Comparison of ENCODE assay signal across 9 cellular contexts in the genomic region with DNA sequence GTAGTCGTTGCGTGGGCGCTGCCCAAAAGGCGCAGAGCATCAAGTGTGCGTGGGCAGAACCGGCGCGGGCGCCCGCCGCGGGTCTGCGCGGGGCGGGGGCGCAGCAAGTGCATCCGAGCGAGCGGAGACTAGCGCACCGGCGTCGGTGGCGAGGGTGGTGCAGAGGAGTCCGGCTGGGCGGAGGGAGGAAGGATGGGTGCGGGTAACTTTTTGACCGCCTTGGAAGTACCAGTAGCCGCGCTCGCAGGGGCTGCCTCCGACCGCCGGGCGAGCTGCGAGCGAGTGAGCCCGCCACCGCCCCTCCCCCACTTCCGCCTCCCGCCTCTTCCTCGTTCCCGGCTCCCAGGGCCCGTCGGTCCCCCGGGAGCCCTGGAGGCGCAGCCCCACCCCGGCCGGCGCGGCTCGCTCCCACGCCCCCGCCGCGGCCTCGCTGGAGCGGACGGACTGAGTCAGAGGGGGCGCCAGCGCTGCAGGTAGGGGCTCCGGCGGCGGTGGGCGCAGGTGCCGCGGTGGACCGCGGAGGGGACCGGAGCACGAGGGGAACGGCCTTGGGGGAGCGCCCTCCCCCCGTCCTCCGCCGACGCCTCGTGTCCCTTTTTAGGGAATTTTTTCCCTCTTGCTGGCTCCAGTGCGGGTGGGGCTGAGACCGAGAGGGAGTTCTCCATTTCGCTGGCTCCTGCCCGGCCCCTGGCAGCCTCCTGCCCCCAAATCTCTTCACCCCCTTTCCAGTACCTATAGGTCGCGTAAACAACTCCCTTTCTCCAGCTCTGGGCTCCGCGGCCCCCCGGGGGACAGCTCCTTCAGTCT. TPM values are rescaled to one million over a fixed set of nuclear protein-coding genes. Genes with fewer than 3 reads are reported as not detected.
DNase-seq lines count a peak whose midpoint lies in the region; ATAC-seq and TF ChIP-seq lines count a peak whose summit lies in the region.
"Had no signal": no experiment of that assay in that cellular context is flagged by ENCODE, and none has a peak within 500 bp of the region (broad histone marks: within the 10 kb centered on the region; RNA-seq: fewer than 3 reads in every experiment).

No MANE protein-coding gene starts in this region.

- no peak for DNase-seq in AG04450 (ENCODE audit: low read depth, low spot score)
- DNase-seq in SJSA1 (ENCODE audit: low read depth in 1 of 2, low spot score in 2 of 2), result no peak
- peak; percentile 83 to 91 for DNase-seq in heart right ventricle
- DNase-seq in ovary, result peak; percentile 68 to 81 (median 79)
- peak; percentile 87 to 96 for DNase-seq in aorta

- 1% methylated on average over 68 to 87 of the region's 87 CpGs for WGBS in adipose tissue, 3 donors
- WGBS in heart right ventricle, 2 donors, result 0% methylated on average over 56 to 87 of the region's 87 CpGs
- 0 to 1% (median 1%) methylated on average over 51 to 87 of the region's 87 CpGs for WGBS in ovary, 3 donors
- 0 to 1% methylated on average over 64 to 87 of the region's 87 CpGs for WGBS in aorta, 2 donors

- ATAC-seq in HG02642 (IDR thresholded peaks at IDR 0.05; ENCODE audit: poor library complexity, unreplicated experiment) (peak; percentile 39), heart right ventricle (peak; percentile 56 to 84 (median 71)), aorta (ENCODE audit: low FRiP score) (peak; percentile 85), HG02678 (IDR thresholded peaks at IDR 0.05; ENCODE audit: unreplicated experiment) (no peak)

- peak; percentile 58 for TF ChIP-seq POLR2A in ovary (IDR thresholded peaks at IDR 0.05)

- POLR2A ChIA-PET in AG04450 (lab: Yijun Ruan, JAX), result interaction anchor here (0.8 to 1.5 kb wide), 2 partner anchors 30 to 44 kb away, joined by 3 to 4 read pairs; a partner anchor contains a TSS

- H3K27me3 ChIP-seq in AG04450 (ENCODE audit: control insufficient read depth, insufficient read depth, low read length) (no peaks in the 10 kb centered on the region), SJSA1 (replicated peaks) (peaks cover 38% of the 10 kb centered on the region), heart right ventricle (peaks cover 0 to 23% (median 0%) of the 10 kb centered on the region in 7 donors), ovary (no peaks in the 10 kb centered on the region), aorta (ENCODE audit: control insufficient read depth in 1 of 2, insufficient read depth in 2 of 2, low read length in 1 of 2) (no peaks in the 10 kb centered on the region)

- H3K27ac ChIP-seq in AG04450 (ENCODE audit: low read depth, low read length) (no peak overlapping the region), SJSA1 (no peak overlapping the region), adipose tissue (ENCODE audit: low read depth, low read length) (peak overlapping the region; percentile 76), heart right ventricle (peak overlapping the region; percentile 94 to 100 (median 98)), ovary (peak overlapping the region; percentile 58 to 63), aorta (ENCODE audit: low read depth in 1 of 2, low read length in 2 of 2) (peak overlapping the region; percentile 68 to 95)

- CTCF ChIA-PET in AG04450 (lab: Charles Lee), result interaction anchor here (0.9 to 2.3 kb wide), 5 partner anchors 12 to 70 kb away, joined by 3 to 14 read pairs (median 4); a partner anchor contains a TSS

- H3K4me3 ChIP-seq in AG04450 (ENCODE audit: low read depth, low read length) (peak overlapping the region; percentile 70), SJSA1 (peak overlapping the region; percentile 29), heart right ventricle (peak overlapping the region; percentile 41 to 97 (median 88)), ovary (peak overlapping the region; percentile 51), aorta (ENCODE audit: low read length in 2 of 2) (peak overlapping the region; percentile 76 to 85)

- TF ChIP-seq CTCF in AG04450 (IDR thresholded peaks at IDR 0.05; ENCODE audit: low read depth, low read length) (no peak), heart right ventricle (IDR thresholded peaks at IDR 0.05) (peak in 4 of 9 donors; percentile 9 to 45 (median 28)), ovary (IDR thresholded peaks at IDR 0.05) (peak in 1 of 3 donors; percentile 25)

- H3K4me1 ChIP-seq in SJSA1 (replicated peaks) (peaks cover 13% of the 10 kb centered on the region), heart right ventricle (peaks cover 0 to 47% (median 39%) of the 10 kb centered on the region in 9 donors), ovary (ENCODE audit: insufficient read depth) (peaks cover 3% of the 10 kb centered on the region), aorta (ENCODE audit: control insufficient read depth in 1 of 2, insufficient read depth in 2 of 2, low read length in 2 of 2) (peaks cover 2 to 9% of the 10 kb centered on the region in 2 donors)

- no peak for TF ChIP-seq EP300 in ovary (IDR thresholded peaks at IDR 0.05)

- intact Hi-C loops in heart right ventricle (cut with DNase I) (loop anchor here in 5 of 10 donors (2.0 to 5.0 kb wide), 4 partner anchors 32 to 49 kb away; a partner anchor contains a TSS), ovary (cut with DNase I) (loop anchor here in 1 of 4 donors (2.0 to 5.0 kb wide), 2 partner anchors 44 to 546 kb away; a partner anchor contains a TSS), aorta (cut with DNase I) (loop anchor here in 1 of 2 donors (1.0 kb wide), 1 partner anchor 33 kb away; no protein-coding TSS in a partner anchor)

- H3K36me3 ChIP-seq in SJSA1 (0 out of 2 replicates have a peak, but pooled peaks cover 2% of the 10 kb centered on the region), heart right ventricle (peaks cover 0 to 34% (median 21%) of the 10 kb centered on the region in 9 donors), ovary (no peaks in the 10 kb centered on the region), aorta (ENCODE audit: control insufficient read depth in 1 of 2, insufficient read depth in 2 of 2, low read length in 1 of 2) (peaks cover 6 to 8% of the 10 kb centered on the region in 2 donors)

- H3K9me3 ChIP-seq in AG04450 (ENCODE audit: control insufficient read depth, insufficient read depth, low read length) (no peaks in the 10 kb centered on the region), SJSA1 (replicated peaks) (no peaks in the 10 kb centered on the region; the same call in 1 of the 2 replicates), heart right ventricle (peaks cover 0 to 6% (median 0%) of the 10 kb centered on the region in 11 donors), ovary (no peaks in the 10 kb centered on the region), aorta (ENCODE audit: control insufficient read depth, low read length) (no peaks in the 10 kb centered on the region)

RNA-seq across cellular contexts. Expression of a gene that starts 1.6 kb away (rescaled TPM):
- 12.8 and 13.8 TPM in 2 replicates for polyA plus RNA-seq in AG04450 (2011; rRNA removed)
- 7.3 and 7.8 TPM in 2 replicates for polyA minus RNA-seq in AG04450 (2011; rRNA and poly(A)+ RNA removed)
- 0.13 and 0.47 TPM in 2 replicates for total RNA-seq in SJSA1 (2014; rRNA removed; shearing (Covaris generic))
- polyA plus RNA-seq in adipose tissue, result 10 to 100 TPM; 29.0 to 48.0 (median 31.3) TPM
- total RNA-seq in heart right ventricle, result 100 to 1,000 TPM; 284 to 676 (median 334) TPM
- 100 to 1,000 TPM; 353 to 381 TPM for polyA plus RNA-seq in heart right ventricle
- total RNA-seq in ovary, result 10 to 100 TPM; 18.4 to 51.3 (median 31.6) TPM
- 10 to 100 TPM; 36.1 to 63.2 TPM for polyA plus RNA-seq in ovary
- 100 to 1,000 TPM; 104 to 123 TPM for total RNA-seq in aorta
- 100 to 1,000 TPM; 140 to 231 TPM for polyA plus RNA-seq in aorta

RNA-seq across cellular contexts. Expression of a gene that starts 9.5 kb away (rescaled TPM):
- polyA plus RNA-seq in AG04450 (2011; rRNA removed), result 114 and 140 TPM in 2 replicates
- polyA minus RNA-seq in AG04450 (2011; rRNA and poly(A)+ RNA removed), result 51.4 and 58.4 TPM in 2 replicates
- 73.1 and 93.1 TPM in 2 replicates for total RNA-seq in SJSA1 (2014; rRNA removed; shearing (Covaris generic))
- polyA plus RNA-seq in adipose tissue, result 10 to 100 TPM; 45.9 to 73.5 (median 62.2) TPM
- 100 to 1,000 TPM; 130 to 221 (median 144) TPM for total RNA-seq in heart right ventricle
- polyA plus RNA-seq in heart right ventricle, result 100 to 1,000 TPM in 1 of 2 donors, 10 to 100 TPM in 1; 72.9 to 155 TPM
- 10 to 100 TPM; 30.0 to 84.2 (median 69.3) TPM for total RNA-seq in ovary
- 100 to 1,000 TPM in 1 of 2 donors, 10 to 100 TPM in 1; 68.1 to 172 TPM for polyA plus RNA-seq in ovary
- total RNA-seq in aorta, result 100 to 1,000 TPM; 113 TPM
- 100 to 1,000 TPM in 1 of 2 donors, 10 to 100 TPM in 1; 69.0 to 151 TPM for polyA plus RNA-seq in aorta

RNA-seq across cellular contexts. Expression of a gene that starts 28.3 kb away (rescaled TPM):
- polyA plus RNA-seq in AG04450 (2011; rRNA removed) (not detected in 2 replicates), adipose tissue (under 1 TPM in 2 of 3 donors, not detected in 1; 0.02 to 0.04 TPM), heart right ventricle (1 to 10 TPM in 1 of 2 donors, under 1 TPM in 1; 0.43 to 1.1 TPM), ovary (under 1 TPM in 1 of 2 donors, not detected in 1; 0.02 TPM), aorta (not detected)
- not detected in 2 replicates for polyA minus RNA-seq in AG04450 (2011; rRNA and poly(A)+ RNA removed)
- not detected in 2 replicates for total RNA-seq in SJSA1 (2014; rRNA removed; shearing (Covaris generic))
- total RNA-seq in heart right ventricle (1 to 10 TPM in 8 of 10 donors, under 1 TPM in 2; 0.59 to 2.4 (median 1.3) TPM), ovary (under 1 TPM in 2 of 7 donors, not detected in 5; 0.42 to 0.89 TPM), aorta (under 1 TPM; 0.66 to 0.91 TPM)
- total RNA-seq: renal cortical epithelial cell had no signal

RNA-seq across cellular contexts. Expression of a gene that starts 43.5 kb away (rescaled TPM):
- 25.1 and 33.4 TPM in 2 replicates for polyA plus RNA-seq in AG04450 (2011; rRNA removed)
- polyA minus RNA-seq in AG04450 (2011; rRNA and poly(A)+ RNA removed), result 37.9 and 46.4 TPM in 2 replicates
- total RNA-seq in SJSA1 (2014; rRNA removed; shearing (Covaris generic)), result 7.3 and 18.4 TPM in 2 replicates
- 10 to 100 TPM; 13.2 to 29.5 (median 21.6) TPM for polyA plus RNA-seq in adipose tissue
- 10 to 100 TPM; 13.9 to 27.9 (median 18.2) TPM for total RNA-seq in heart right ventricle
- polyA plus RNA-seq in heart right ventricle, result 10 to 100 TPM; 11.7 to 34.5 TPM
- 10 to 100 TPM; 29.2 to 69.7 (median 32.8) TPM for total RNA-seq in ovary
- 10 to 100 TPM; 33.0 to 47.0 TPM for polyA plus RNA-seq in ovary
- total RNA-seq in aorta, result 10 to 100 TPM; 20.3 to 25.0 TPM
- 10 to 100 TPM; 14.3 to 14.4 TPM for polyA plus RNA-seq in aorta

RNA-seq across cellular contexts. Expression of a gene that starts 58.2 kb away (rescaled TPM):
- polyA plus RNA-seq in AG04450 (2011; rRNA removed) (177 and 204 TPM in 2 replicates), adipose tissue (100 to 1,000 TPM in 1 of 3 donors, 10 to 100 TPM in 2; 25.0 to 105 (median 51.1) TPM), heart right ventricle (10 to 100 TPM; 48.4 to 64.5 TPM), ovary (10 to 100 TPM; 17.3 to 49.0 TPM), aorta (10 to 100 TPM; 19.2 to 50.6 TPM)
- 280 and 309 TPM in 2 replicates for polyA minus RNA-seq in AG04450 (2011; rRNA and poly(A)+ RNA removed)
- total RNA-seq in SJSA1 (2014; rRNA removed; shearing (Covaris generic)), result 105 and 107 TPM in 2 replicates
- total RNA-seq in heart right ventricle (100 to 1,000 TPM in 5 of 10 donors, 10 to 100 TPM in 5; 66.9 to 161 (median 102) TPM), ovary (100 to 1,000 TPM in 1 of 7 donors, 10 to 100 TPM in 6; 12.9 to 269 (median 45.9) TPM), aorta (100 to 1,000 TPM in 1 of 2 donors, 10 to 100 TPM in 1; 51.2 to 114 TPM)

Comparison
In these comparisons a context has a peak if more than half of its experiments do, and no peak if none do; other contexts are left out.
1. DNase-seq: peak in heart right ventricle (2 of 2), ovary (5 of 5) and aorta (2 of 2); none in AG04450 (single experiment) and SJSA1 (0 of 2).
2. H3K27ac ChIP-seq: peak in adipose tissue (single experiment), heart right ventricle (10 of 10), ovary (2 of 2) and aorta (2 of 2); none in AG04450 (single experiment) and SJSA1 (single experiment).
3. H3K4me3 ChIP-seq: peak in every context shown above with its lines; median percentile 88 in heart right ventricle; 80 in aorta; 70 in AG04450; 51 in ovary; 29 in SJSA1.